ENCODE assay signal across 1 cellular context in the genomic region with DNA sequence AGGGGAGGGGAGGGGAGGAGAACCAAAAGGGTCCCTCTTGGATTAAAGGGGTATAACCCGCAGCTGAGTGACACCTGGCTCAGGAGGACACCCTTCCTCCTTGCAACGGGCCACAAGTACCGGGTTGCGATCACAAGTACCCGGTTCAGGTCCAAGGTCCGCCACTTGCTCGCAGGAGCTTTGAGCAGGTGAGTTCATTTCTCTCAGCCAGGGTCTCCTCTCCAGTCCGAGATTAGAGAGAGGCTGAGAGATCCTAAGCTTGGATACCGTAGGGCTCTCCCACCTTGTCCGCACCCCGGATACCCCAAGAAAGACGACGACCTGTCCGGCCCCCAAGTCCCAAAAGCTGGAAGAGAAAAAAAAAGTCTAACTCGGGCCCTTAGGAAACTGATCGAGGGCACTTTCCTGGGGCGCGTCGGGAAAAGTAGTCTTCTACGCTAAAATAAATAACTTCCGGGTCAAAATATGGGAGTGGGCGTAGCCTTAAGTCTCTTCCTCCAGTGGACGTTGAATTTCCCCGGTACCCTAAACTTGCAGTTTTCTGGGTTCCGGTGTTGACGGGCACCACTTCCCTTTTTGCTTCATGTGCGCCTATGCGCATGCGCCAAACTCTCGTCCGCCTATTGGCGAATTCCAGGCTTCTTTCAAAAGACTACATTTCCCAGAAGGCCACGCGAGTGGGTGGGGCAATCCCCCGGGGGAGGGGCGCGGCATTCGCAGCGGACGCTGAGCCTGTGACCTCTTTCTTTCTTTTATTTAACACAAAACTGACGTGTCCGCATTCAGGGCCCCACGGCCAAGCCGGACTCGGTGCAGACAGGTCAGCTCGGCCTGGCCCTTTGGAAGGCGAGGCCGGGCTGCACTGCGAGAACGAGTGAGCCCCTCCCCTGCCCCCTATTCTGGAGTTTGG.
A peak's percentile ranks its signal among the peaks of the same experiment; 100 is the strongest.
TF ChIP-seq lines count a peak whose summit lies in the region.

No MANE protein-coding gene starts in this region.

TF ChIP-seq in HEK293, 187 proteins besides CTCF, POLR2A, EP300 and RAD21 (continued from another document and continues in another):
- TF ChIP-seq PATZ1 (tag by site-specific recombination; IDR thresholded peaks at IDR 0.05) (peak; percentile 73), PRDM1 (tag by site-specific recombination; IDR thresholded peaks at IDR 0.05) (peak; percentile 72), PRDM10 (tag by site-specific recombination; IDR thresholded peaks at IDR 0.05) (peak; percentile 83), SP2 (tag by site-specific recombination; IDR thresholded peaks at IDR 0.05) (peak; percentile 93), ZBTB21 (tag by site-specific recombination; IDR thresholded peaks at IDR 0.05) (peak; percentile 48), ZNF600 (tag by site-specific recombination; IDR thresholded peaks at IDR 0.05) (peak; percentile 44; the same call in 1 of the 2 replicates), KLF16 (tag by site-specific recombination; IDR thresholded peaks at IDR 0.05) (peak; percentile 77), ZNF596 (tag by site-specific recombination; IDR thresholded peaks at IDR 0.05) (peak; percentile 11; the same call in 1 of the 2 replicates), KLF7 (tag by site-specific recombination; IDR thresholded peaks at IDR 0.05; ENCODE audit: borderline replicate concordance) (peak; percentile 85), ZBTB10 (tag by site-specific recombination; IDR thresholded peaks at IDR 0.05) (peak; percentile 89), ZSCAN30 (tag by site-specific recombination; IDR thresholded peaks at IDR 0.05) (no peak), OVOL3 (tag by site-specific recombination; IDR thresholded peaks at IDR 0.05) (no peak), ZNF335 (tag by site-specific recombination; conservative IDR thresholded peaks at IDR 0.05) (peak; percentile 74), SP3 (tag by site-specific recombination; IDR thresholded peaks at IDR 0.05) (peak; percentile 99), YY1 (tag by site-specific recombination; IDR thresholded peaks at IDR 0.05) (no peak), ZNF24 (tag by site-specific recombination; IDR thresholded peaks at IDR 0.05) (no peak), ZNF610 (tag by site-specific recombination; IDR thresholded peaks at IDR 0.05; ENCODE audit: borderline replicate concordance) (no peak), ZNF626 (tag by site-specific recombination; IDR thresholded peaks at IDR 0.05) (no peak), ZNF658 (tag by site-specific recombination; IDR thresholded peaks at IDR 0.05) (no peak), ZNF501 (tag by site-specific recombination; IDR thresholded peaks at IDR 0.05) (0 out of 2 replicates have a peak, but pooled peaks have one; percentile 20), KLF1 (tag by site-specific recombination; IDR thresholded peaks at IDR 0.05) (peak; percentile 93), ZNF629 (tag by site-specific recombination; IDR thresholded peaks at IDR 0.05) (peak; percentile 86), ZEB2 (tag by site-specific recombination; IDR thresholded peaks at IDR 0.05) (peak; percentile 83; the same call in 1 of the 2 replicates)
- TF ChIP-seq, protein P1, sequence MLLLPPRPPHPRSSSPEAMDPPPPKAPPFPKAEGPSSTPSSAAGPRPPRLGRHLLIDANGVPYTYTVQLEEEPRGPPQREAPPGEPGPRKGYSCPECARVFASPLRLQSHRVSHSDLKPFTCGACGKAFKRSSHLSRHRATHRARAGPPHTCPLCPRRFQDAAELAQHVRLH (tag by site-specific recombination; IDR thresholded peaks at IDR 0.05), result peak; percentile 80
- TF ChIP-seq, protein P2, sequence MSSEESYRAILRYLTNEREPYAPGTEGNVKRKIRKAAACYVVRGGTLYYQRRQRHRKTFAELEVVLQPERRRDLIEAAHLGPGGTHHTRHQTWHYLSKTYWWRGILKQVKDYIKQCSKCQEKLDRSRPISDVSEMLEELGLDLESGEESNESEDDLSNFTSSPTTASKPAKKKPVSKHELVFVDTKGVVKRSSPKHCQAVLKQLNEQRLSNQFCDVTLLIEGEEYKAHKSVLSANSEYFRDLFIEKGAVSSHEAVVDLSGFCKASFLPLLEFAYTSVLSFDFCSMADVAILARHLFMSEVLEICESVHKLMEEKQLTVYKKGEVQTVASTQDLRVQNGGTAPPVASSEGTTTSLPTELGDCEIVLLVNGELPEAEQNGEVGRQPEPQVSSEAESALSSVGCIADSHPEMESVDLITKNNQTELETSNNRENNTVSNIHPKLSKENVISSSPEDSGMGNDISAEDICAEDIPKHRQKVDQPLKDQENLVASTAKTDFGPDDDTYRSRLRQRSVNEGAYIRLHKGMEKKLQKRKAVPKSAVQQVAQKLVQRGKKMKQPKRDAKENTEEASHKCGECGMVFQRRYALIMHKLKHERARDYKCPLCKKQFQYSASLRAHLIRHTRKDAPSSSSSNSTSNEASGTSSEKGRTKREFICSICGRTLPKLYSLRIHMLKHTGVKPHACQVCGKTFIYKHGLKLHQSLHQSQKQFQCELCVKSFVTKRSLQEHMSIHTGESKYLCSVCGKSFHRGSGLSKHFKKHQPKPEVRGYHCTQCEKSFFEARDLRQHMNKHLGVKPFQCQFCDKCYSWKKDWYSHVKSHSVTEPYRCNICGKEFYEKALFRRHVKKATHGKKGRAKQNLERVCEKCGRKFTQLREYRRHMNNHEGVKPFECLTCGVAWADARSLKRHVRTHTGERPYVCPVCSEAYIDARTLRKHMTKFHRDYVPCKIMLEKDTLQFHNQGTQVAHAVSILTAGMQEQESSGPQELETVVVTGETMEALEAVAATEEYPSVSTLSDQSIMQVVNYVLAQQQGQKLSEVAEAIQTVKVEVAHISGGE (tag by site-specific recombination; conservative IDR thresholded peaks at IDR 0.05; ENCODE audit: low read depth), result peak; percentile 96
- TF ChIP-seq, protein P3, sequence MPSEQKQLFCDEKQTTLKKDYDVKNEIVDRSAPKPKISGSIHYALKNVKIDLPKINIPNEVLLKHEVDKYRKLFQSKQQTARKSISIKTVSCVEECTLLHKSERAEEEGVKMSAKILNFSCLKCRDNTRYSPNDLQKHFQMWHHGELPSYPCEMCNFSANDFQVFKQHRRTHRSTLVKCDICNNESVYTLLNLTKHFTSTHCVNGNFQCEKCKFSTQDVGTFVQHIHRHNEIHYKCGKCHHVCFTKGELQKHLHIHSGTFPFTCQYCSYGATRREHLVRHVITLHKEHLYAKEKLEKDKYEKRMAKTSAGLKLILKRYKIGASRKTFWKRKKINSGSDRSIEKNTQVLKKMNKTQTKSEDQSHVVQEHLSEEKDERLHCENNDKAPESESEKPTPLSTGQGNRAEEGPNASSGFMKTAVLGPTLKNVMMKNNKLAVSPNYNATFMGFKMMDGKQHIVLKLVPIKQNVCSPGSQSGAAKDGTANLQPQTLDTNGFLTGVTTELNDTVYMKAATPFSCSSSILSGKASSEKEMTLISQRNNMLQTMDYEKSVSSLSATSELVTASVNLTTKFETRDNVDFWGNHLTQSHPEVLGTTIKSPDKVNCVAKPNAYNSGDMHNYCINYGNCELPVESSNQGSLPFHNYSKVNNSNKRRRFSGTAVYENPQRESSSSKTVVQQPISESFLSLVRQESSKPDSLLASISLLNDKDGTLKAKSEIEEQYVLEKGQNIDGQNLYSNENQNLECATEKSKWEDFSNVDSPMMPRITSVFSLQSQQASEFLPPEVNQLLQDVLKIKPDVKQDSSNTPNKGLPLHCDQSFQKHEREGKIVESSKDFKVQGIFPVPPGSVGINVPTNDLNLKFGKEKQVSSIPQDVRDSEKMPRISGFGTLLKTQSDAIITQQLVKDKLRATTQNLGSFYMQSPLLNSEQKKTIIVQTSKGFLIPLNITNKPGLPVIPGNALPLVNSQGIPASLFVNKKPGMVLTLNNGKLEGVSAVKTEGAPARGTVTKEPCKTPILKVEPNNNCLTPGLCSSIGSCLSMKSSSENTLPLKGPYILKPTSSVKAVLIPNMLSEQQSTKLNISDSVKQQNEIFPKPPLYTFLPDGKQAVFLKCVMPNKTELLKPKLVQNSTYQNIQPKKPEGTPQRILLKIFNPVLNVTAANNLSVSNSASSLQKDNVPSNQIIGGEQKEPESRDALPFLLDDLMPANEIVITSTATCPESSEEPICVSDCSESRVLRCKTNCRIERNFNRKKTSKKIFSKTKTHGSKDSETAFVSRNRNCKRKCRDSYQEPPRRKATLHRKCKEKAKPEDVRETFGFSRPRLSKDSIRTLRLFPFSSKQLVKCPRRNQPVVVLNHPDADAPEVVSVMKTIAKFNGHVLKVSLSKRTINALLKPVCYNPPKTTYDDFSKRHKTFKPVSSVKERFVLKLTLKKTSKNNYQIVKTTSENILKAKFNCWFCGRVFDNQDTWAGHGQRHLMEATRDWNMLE (tag by site-specific recombination; conservative IDR thresholded peaks at IDR 0.05; ENCODE audit: low read depth), result peak; percentile 93
- TF ChIP-seq, protein P4, sequence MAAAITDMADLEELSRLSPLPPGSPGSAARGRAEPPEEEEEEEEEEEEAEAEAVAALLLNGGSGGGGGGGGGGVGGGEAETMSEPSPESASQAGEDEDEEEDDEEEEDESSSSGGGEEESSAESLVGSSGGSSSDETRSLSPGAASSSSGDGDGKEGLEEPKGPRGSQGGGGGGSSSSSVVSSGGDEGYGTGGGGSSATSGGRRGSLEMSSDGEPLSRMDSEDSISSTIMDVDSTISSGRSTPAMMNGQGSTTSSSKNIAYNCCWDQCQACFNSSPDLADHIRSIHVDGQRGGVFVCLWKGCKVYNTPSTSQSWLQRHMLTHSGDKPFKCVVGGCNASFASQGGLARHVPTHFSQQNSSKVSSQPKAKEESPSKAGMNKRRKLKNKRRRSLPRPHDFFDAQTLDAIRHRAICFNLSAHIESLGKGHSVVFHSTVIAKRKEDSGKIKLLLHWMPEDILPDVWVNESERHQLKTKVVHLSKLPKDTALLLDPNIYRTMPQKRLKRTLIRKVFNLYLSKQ (tag by site-specific recombination; IDR thresholded peaks at IDR 0.05; ENCODE audit: borderline replicate concordance), result no peak
- TF ChIP-seq, protein P5, sequence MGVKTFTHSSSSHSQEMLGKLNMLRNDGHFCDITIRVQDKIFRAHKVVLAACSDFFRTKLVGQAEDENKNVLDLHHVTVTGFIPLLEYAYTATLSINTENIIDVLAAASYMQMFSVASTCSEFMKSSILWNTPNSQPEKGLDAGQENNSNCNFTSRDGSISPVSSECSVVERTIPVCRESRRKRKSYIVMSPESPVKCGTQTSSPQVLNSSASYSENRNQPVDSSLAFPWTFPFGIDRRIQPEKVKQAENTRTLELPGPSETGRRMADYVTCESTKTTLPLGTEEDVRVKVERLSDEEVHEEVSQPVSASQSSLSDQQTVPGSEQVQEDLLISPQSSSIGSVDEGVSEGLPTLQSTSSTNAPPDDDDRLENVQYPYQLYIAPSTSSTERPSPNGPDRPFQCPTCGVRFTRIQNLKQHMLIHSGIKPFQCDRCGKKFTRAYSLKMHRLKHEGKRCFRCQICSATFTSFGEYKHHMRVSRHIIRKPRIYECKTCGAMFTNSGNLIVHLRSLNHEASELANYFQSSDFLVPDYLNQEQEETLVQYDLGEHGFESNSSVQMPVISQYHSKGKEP (tag by site-specific recombination; IDR thresholded peaks at IDR 0.05), result peak; percentile 92
